Comparison of ENCODE assay signal across 41 cellular contexts in the genomic region with DNA sequence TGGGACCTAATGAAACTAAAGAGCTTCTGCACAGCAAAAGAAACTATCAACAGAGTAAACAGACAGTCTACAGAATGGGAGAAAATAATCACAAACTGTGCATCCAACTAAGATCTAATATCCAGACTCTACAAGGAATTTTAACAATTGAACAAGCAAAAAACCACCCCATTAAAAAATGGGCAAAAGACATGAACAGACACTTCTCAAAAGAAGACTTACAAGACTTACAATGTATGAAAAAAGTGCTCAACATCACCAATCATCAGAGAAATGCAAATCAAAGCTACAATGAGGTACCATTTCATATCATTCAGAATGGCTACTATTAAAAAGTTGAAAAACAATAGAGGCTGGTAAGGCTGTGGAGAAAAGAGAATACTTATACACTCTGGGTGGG. TPM values are rescaled to one million over a fixed set of nuclear protein-coding genes. Genes with fewer than 3 reads are reported as not detected.
"Had no signal": no experiment of that assay in that cellular context is flagged by ENCODE, and none has a peak within 500 bp of the region (broad histone marks: within the 10 kb centered on the region; RNA-seq: fewer than 3 reads in every experiment).

No MANE protein-coding gene starts in this region.

- H3K27ac ChIP-seq: adrenal gland, ascending aorta, body of pancreas, brain microvascular endothelial cell, breast epithelium, cardiac muscle cell had no signal

- H3K4me1 Mint-ChIP-seq: activated naive CD4-positive, alpha-beta T cell treated with anti-CD3 and anti-CD28 coated beads, Interleukin-2, amount 10 ng/mL, durations not matched to agents 7 days and 5 days; activated naive CD4-positive, alpha-beta T cell treated with anti-CD3 and anti-CD28 coated beads, Interleukin-2, amount 50 U/mL, for 24 hours; activated naive CD8-positive, alpha-beta T cell treated with anti-CD3 and anti-CD28 coated beads for 36 hours; activated naive CD8-positive, alpha-beta T cell treated with anti-CD3 and anti-CD28 coated beads, Interleukin-2, amount 10 ng/mL, durations not matched to agents 7 days and 5 days; activated naive CD8-positive, alpha-beta T cell treated with anti-CD3 and anti-CD28 coated beads, Interleukin-2, amount 50 U/mL, for 24 hours; activated T-helper 17 cell treated with anti-CD3 and anti-CD28 coated beads, Interleukin-2, amount 50 U/mL, for 72 hours; brain; central memory CD8-positive, alpha-beta T cell had no signal

- H3K27me3 ChIP-seq: adrenal gland, ascending aorta, body of pancreas, brain microvascular endothelial cell, breast epithelium, cardiac muscle cell had no signal

- H3K4me3 Mint-ChIP-seq: activated naive CD4-positive, alpha-beta T cell treated with anti-CD3 and anti-CD28 coated beads for 36 hours; activated naive CD4-positive, alpha-beta T cell treated with anti-CD3 and anti-CD28 coated beads, Interleukin-2, amount 10 ng/mL, durations not matched to agents 7 days and 5 days; activated naive CD4-positive, alpha-beta T cell treated with anti-CD3 and anti-CD28 coated beads, Interleukin-2, amount 50 U/mL, for 24 hours; activated naive CD8-positive, alpha-beta T cell; activated naive CD8-positive, alpha-beta T cell treated with anti-CD3 and anti-CD28 coated beads for 36 hours; activated naive CD8-positive, alpha-beta T cell treated with anti-CD3 and anti-CD28 coated beads, Interleukin-2, amount 10 ng/mL, durations not matched to agents 7 days and 5 days; activated naive CD8-positive, alpha-beta T cell treated with anti-CD3 and anti-CD28 coated beads, Interleukin-2, amount 50 U/mL, for 24 hours; activated T-cell treated with anti-CD3 and anti-CD28 coated beads, Interleukin-2, amount 50 U/mL, for 24 hours; activated T-cell treated with anti-CD3 and anti-CD28 coated beads, Interleukin-2, amount 50 U/mL, for 4 hours; activated T-cell treated with anti-CD3 and anti-CD28 coated beads, Interleukin-2, amount 50 U/mL, for 72 hours; activated T-helper 1 cell treated with anti-CD3 and anti-CD28 coated beads, Interleukin-12 subunit alpha, Interleukin-12 subunit beta, Interleukin-2, Interleukin-4 antibody, amounts not matched to agents 30 ng/mL and 10 ng/mL and 1 ng/mL, durations not matched to agents 14 hours and 24 hours and 36 hours; activated T-helper 17 cell treated with anti-CD3 and anti-CD28 coated beads, Interleukin-2, amount 50 U/mL, for 72 hours; brain; central memory CD8-positive, alpha-beta T cell had no signal

- H3K36me3 ChIP-seq: adrenal gland, ascending aorta, brain microvascular endothelial cell, breast epithelium, cardiac muscle cell had no signal

- H3K27ac Mint-ChIP-seq: activated naive CD4-positive, alpha-beta T cell treated with anti-CD3 and anti-CD28 coated beads for 36 hours; activated naive CD4-positive, alpha-beta T cell treated with anti-CD3 and anti-CD28 coated beads, Interleukin-2, amount 10 ng/mL, durations not matched to agents 7 days and 5 days; activated naive CD4-positive, alpha-beta T cell treated with anti-CD3 and anti-CD28 coated beads, Interleukin-2, amount 50 U/mL, for 24 hours; activated naive CD4-positive, alpha-beta T cell treated with anti-CD3 and anti-CD28 coated beads, Interleukin-2, amount 50 U/mL, for 72 hours; activated naive CD8-positive, alpha-beta T cell; activated naive CD8-positive, alpha-beta T cell treated with anti-CD3 and anti-CD28 coated beads for 36 hours; activated naive CD8-positive, alpha-beta T cell treated with anti-CD3 and anti-CD28 coated beads, Interleukin-2, amount 10 ng/mL, durations not matched to agents 7 days and 5 days; activated naive CD8-positive, alpha-beta T cell treated with anti-CD3 and anti-CD28 coated beads, Interleukin-2, amount 50 U/mL, for 24 hours; activated T-cell treated with anti-CD3 and anti-CD28 coated beads, Interleukin-2, amount 50 U/mL, for 24 hours; activated T-cell treated with anti-CD3 and anti-CD28 coated beads, Interleukin-2, amount 50 U/mL, for 72 hours; activated T-helper 1 cell treated with anti-CD3 and anti-CD28 coated beads, Interleukin-12 subunit alpha, Interleukin-12 subunit beta, Interleukin-2, Interleukin-4 antibody, amounts not matched to agents 30 ng/mL and 10 ng/mL and 1 ng/mL, durations not matched to agents 14 hours and 24 hours and 36 hours; activated T-helper 17 cell treated with anti-CD3 and anti-CD28 coated beads, Interleukin-2, amount 50 U/mL, for 72 hours; activated T-helper 2 cell treated with anti-CD3 and anti-CD28 coated beads, Interferon-gamma antibody, Interleukin-2, Interleukin-4, amounts not matched to agents 10 μg/mL and 5 μg/mL and 100 μg/mL, durations not matched to agents 14 hours and 24 hours and 36 hours; brain had no signal

- H3K4me3 ChIP-seq: adrenal gland, ascending aorta, body of pancreas, breast epithelium, cardiac muscle cell had no signal

- ATAC-seq: activated naive CD4-positive, alpha-beta T cell treated with anti-CD3 and anti-CD28 coated beads, Interleukin-2, amount 50 U/mL, for 72 hours; activated naive CD8-positive, alpha-beta T cell treated with anti-CD3 and anti-CD28 coated beads, Interleukin-2, amount 50 U/mL, for 24 hours; activated T-cell treated with anti-CD3 and anti-CD28 coated beads, Interleukin-2, amount 50 U/mL, for 4 hours; activated T-cell treated with anti-CD3 and anti-CD28 coated beads, Interleukin-2, amount 50 U/mL, for 72 hours; activated T-helper 17 cell treated with anti-CD3 and anti-CD28 coated beads, Interleukin-2, amount 50 U/mL, for 72 hours; body of pancreas had no signal

- H3K4me1 ChIP-seq: adrenal gland, ascending aorta, body of pancreas, breast epithelium had no signal

- H3K9me3 ChIP-seq: adrenal gland, ascending aorta, body of pancreas, breast epithelium had no signal

- DNase-seq: activated effector memory CD4-positive, alpha-beta T cell treated with anti-CD3 and anti-CD28 coated beads, Interleukin-2, amount 50 U/mL, for 16 hours; activated effector memory CD4-positive, alpha-beta T cell treated with Interleukin-2 at 50 U/mL for 16 hours; activated gamma-delta T cell; activated gamma-delta T cell treated with Interleukin-2 at 50 U/mL for 16 hours; activated naive CD4-positive, alpha-beta T cell; activated naive CD4-positive, alpha-beta T cell treated with anti-CD3 and anti-CD28 coated beads for 36 hours; activated naive CD4-positive, alpha-beta T cell treated with anti-CD3 and anti-CD28 coated beads, Interleukin-2, amount 10 ng/mL, durations not matched to agents 7 days and 5 days; activated naive CD4-positive, alpha-beta T cell treated with anti-CD3 and anti-CD28 coated beads, Interleukin-2, amount 50 U/mL, for 16 hours; activated naive CD4-positive, alpha-beta T cell treated with Interleukin-2 at 50 U/mL for 16 hours; activated naive CD8-positive, alpha-beta T cell treated with anti-CD3 and anti-CD28 coated beads for 36 hours; activated naive CD8-positive, alpha-beta T cell treated with anti-CD3 and anti-CD28 coated beads, Interleukin-2, amount 10 ng/mL, durations not matched to agents 7 days and 5 days; activated naive CD8-positive, alpha-beta T cell treated with anti-CD3 and anti-CD28 coated beads, Interleukin-2, amount 50 U/mL, for 24 hours; activated T-cell treated with anti-CD3 and anti-CD28 coated beads, Interleukin-2, amount 50 U/mL, for 1 hour; activated T-cell treated with anti-CD3 and anti-CD28 coated beads, Interleukin-2, amount 50 U/mL, for 24 hours; activated T-cell treated with anti-CD3 and anti-CD28 coated beads, Interleukin-2, amount 50 U/mL, for 4 hours; activated T-cell treated with anti-CD3 and anti-CD28 coated beads, Interleukin-2, amount 50 U/mL, for 48 hours; activated T-cell treated with anti-CD3 and anti-CD28 coated beads, Interleukin-2, amount 50 U/mL, for 72 hours; adrenal gland; amniotic stem cell; amygdala; anterior cingulate cortex; aorta; body of pancreas; brain microvascular endothelial cell; caudate nucleus; central memory CD4-positive, alpha-beta T cell; cerebellar nuclear complex had no signal

- H3K9me3 Mint-ChIP-seq: activated naive CD4-positive, alpha-beta T cell treated with anti-CD3 and anti-CD28 coated beads, Interleukin-2, amount 50 U/mL, for 24 hours; activated T-helper 17 cell treated with anti-CD3 and anti-CD28 coated beads, Interleukin-2, amount 50 U/mL, for 72 hours had no signal

- H3K36me3 Mint-ChIP-seq: activated naive CD4-positive, alpha-beta T cell treated with anti-CD3 and anti-CD28 coated beads, Interleukin-2, amount 10 ng/mL, durations not matched to agents 7 days and 5 days had no signal

- H3K27me3 Mint-ChIP-seq: activated naive CD4-positive, alpha-beta T cell treated with anti-CD3 and anti-CD28 coated beads, Interleukin-2, amount 10 ng/mL, durations not matched to agents 7 days and 5 days; activated naive CD4-positive, alpha-beta T cell treated with anti-CD3 and anti-CD28 coated beads, Interleukin-2, amount 50 U/mL, for 24 hours; activated naive CD8-positive, alpha-beta T cell; activated naive CD8-positive, alpha-beta T cell treated with anti-CD3 and anti-CD28 coated beads for 36 hours; activated naive CD8-positive, alpha-beta T cell treated with anti-CD3 and anti-CD28 coated beads, Interleukin-2, amount 10 ng/mL, durations not matched to agents 7 days and 5 days; activated naive CD8-positive, alpha-beta T cell treated with anti-CD3 and anti-CD28 coated beads, Interleukin-2, amount 50 U/mL, for 24 hours; activated T-cell treated with anti-CD3 and anti-CD28 coated beads, Interleukin-2, amount 50 U/mL, for 24 hours; activated T-helper 17 cell treated with anti-CD3 and anti-CD28 coated beads, Interleukin-2, amount 50 U/mL, for 72 hours; central memory CD8-positive, alpha-beta T cell had no signal

RNA-seq across cellular contexts. Expression of a gene that starts 58.0 kb away (rescaled TPM):
- total RNA-seq: activated naive CD4-positive, alpha-beta T cell treated with anti-CD3 and anti-CD28 coated beads for 36 hours; activated naive CD8-positive, alpha-beta T cell treated with anti-CD3 and anti-CD28 coated beads for 36 hours; activated naive CD8-positive, alpha-beta T cell treated with anti-CD3 and anti-CD28 coated beads, Interleukin-2, amount 10 ng/mL, durations not matched to agents 7 days and 5 days; activated T-cell treated with anti-CD3 and anti-CD28 coated beads, Interleukin-2, amount 50 U/mL, for 4 hours; activated T-cell treated with anti-CD3 and anti-CD28 coated beads, Interleukin-2, amount 50 U/mL, for 72 hours; activated T-helper 1 cell treated with anti-CD3 and anti-CD28 coated beads, Interleukin-12 subunit alpha, Interleukin-12 subunit beta, Interleukin-2, Interleukin-4 antibody, amounts not matched to agents 30 ng/mL and 10 ng/mL and 1 ng/mL, durations not matched to agents 14 hours and 24 hours and 36 hours; activated T-helper 17 cell treated with anti-CD3 and anti-CD28 coated beads, Interleukin-2, amount 50 U/mL, for 72 hours; activated T-helper 2 cell treated with anti-CD3 and anti-CD28 coated beads, Interferon-gamma antibody, Interleukin-2, Interleukin-4, amounts not matched to agents 10 μg/mL and 5 μg/mL and 100 μg/mL, durations not matched to agents 14 hours and 24 hours and 36 hours; ascending aorta; astrocyte; cardiac muscle cell; cardiac septum; chondrocyte had no signal
- polyA plus RNA-seq: aorta had no signal
